In genomic region chr5:157167219-157167621, GRCh38 we compare ENCODE assay signal across 1 cellular context.
TF ChIP-seq lines count a peak whose summit lies in the region.

No MANE protein-coding gene starts in this region.

TF ChIP-seq in GM12878, 131 proteins besides CTCF, POLR2A, EP300 and RAD21:
- peak; percentile 67 for TF ChIP-seq IKZF2 (IDR thresholded peaks at IDR 0.05)
- TF ChIP-seq WRNIP1 (IDR thresholded peaks at IDR 0.05; ENCODE audit: borderline replicate concordance, low read depth, low read length): no peak
- TF ChIP-seq IKZF1 (conservative IDR thresholded peaks at IDR 0.05): peak; percentile 51; the same call in 1 of the 2 replicates
- 0 out of 2 replicates have a peak, but pooled peaks have one; percentile 31 for TF ChIP-seq RELB (IDR thresholded peaks at IDR 0.05; ENCODE audit: low read depth)
- TF ChIP-seq GABPA (IDR thresholded peaks at IDR 0.05; ENCODE audit: low read depth): no peak
- 0 out of 2 replicates have a peak, but pooled peaks have one; percentile 12 for TF ChIP-seq CREB1 (IDR thresholded peaks at IDR 0.05; ENCODE audit: low read depth)
- TF ChIP-seq POU2F2 (IDR thresholded peaks at IDR 0.05; ENCODE audit: borderline replicate concordance, low read depth, low read length): no peak
- TF ChIP-seq DPF2 (IDR thresholded peaks at IDR 0.05): 0 out of 2 replicates have a peak, but pooled peaks have one; percentile 26
